ENCODE assay signal across 32 cellular contexts in the genomic region with DNA sequence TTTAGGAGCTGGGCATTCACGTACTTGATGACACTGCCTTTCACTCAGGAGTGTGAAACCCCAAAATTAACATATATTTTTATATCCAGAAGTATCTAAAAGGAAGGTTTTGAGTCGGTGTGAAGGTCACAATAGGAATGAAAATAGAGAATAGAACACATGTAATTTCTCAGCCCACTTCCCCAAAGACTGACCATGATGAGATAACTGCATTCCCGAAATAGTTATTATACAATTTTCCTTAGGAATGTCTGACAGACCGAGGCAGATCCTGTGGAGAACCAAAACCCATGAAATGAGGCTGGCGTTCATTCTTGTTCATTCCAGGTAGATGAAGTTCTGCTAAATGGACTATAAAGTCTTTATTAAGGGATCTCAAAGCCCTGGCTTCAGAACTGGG. TPM values are rescaled to one million over a fixed set of nuclear protein-coding genes. Genes with fewer than 3 reads are reported as not detected.
A peak's percentile ranks its signal among the peaks of the same experiment; 100 is the strongest.
DNase-seq lines count a peak whose midpoint lies in the region; ATAC-seq, FAIRE-seq and TF ChIP-seq lines count a peak whose summit lies in the region.
"Had no signal": no experiment of that assay in that cellular context is flagged by ENCODE, and none has a peak within 500 bp of the region (broad histone marks: within the 10 kb centered on the region; RNA-seq: fewer than 3 reads in every experiment).

No MANE protein-coding gene starts in this region.

- TF ChIP-seq CTCF in astrocyte (IDR thresholded peaks at IDR 0.05; ENCODE audit: insufficient read depth, low read depth, low read length) (no peak), fibroblast of villous mesenchyme (IDR thresholded peaks at IDR 0.05; ENCODE audit: insufficient read depth, low read depth, low read length) (no peak), nephron progenitor cell (IDR thresholded peaks at IDR 0.05) (no peak), A673 (conservative IDR thresholded peaks at IDR 0.05; ENCODE audit: low read depth, low read length) (no peak)

- POLR2A ChIA-PET in A673 (lab: Charles Lee; ENCODE audit: low non-redundant PET), result no interaction called here

- H3K4me3 Mint-ChIP-seq in astrocyte (ENCODE audit: unreplicated experiment) (peak overlapping the region; percentile 71), nephron progenitor cell (no peak overlapping the region)
- H3K4me3 Mint-ChIP-seq: activated T-cell treated with anti-CD3 and anti-CD28 coated beads, Interleukin-2, amount 50 U/mL, for 4 hours; nephron had no signal

- H2AFZ ChIP-seq in astrocyte (ENCODE audit: low read depth, low read length), result no peak overlapping the region
- H2AFZ ChIP-seq: PC-9 had no signal

- peak overlapping the region; percentile 39 for H3K9ac ChIP-seq in astrocyte (ENCODE audit: low read length)

- CTCF ChIA-PET in A673 (lab: Charles Lee), result no interaction called here

- ATAC-seq in HG03097 (IDR thresholded peaks at IDR 0.05; ENCODE audit: low FRiP score, unreplicated experiment) (no peak), GM18502 (IDR thresholded peaks at IDR 0.05; ENCODE audit: poor library complexity, unreplicated experiment) (no peak)
- ATAC-seq: activated T-cell treated with anti-CD3 and anti-CD28 coated beads, Interleukin-2, amount 50 U/mL, for 4 hours; gastrocnemius medialis; left ventricle myocardium superior; right cardiac atrium had no signal

- H3K36me3 ChIP-seq in astrocyte (ENCODE audit: insufficient read depth, low read length) (peaks cover 55% of the 10 kb centered on the region), A673 (ENCODE audit: insufficient read depth, low read length, poor library complexity, severe bottlenecking) (peaks cover 90% of the 10 kb centered on the region)

- H3K27ac Mint-ChIP-seq in astrocyte (ENCODE audit: unreplicated experiment) (peak overlapping the region; percentile 98), nephron progenitor cell (peak overlapping the region; percentile 51)
- H3K27ac Mint-ChIP-seq: nephron had no signal

- peaks cover 14% of the 10 kb centered on the region for H3K4me1 ChIP-seq in astrocyte (ENCODE audit: insufficient read depth, low read length)
- H3K4me1 ChIP-seq in A673 (ENCODE audit: insufficient read depth, low read length, poor library complexity, severe bottlenecking), result no peaks in the 10 kb centered on the region
- H3K4me1 ChIP-seq: gastrocnemius medialis, transverse colon had no signal

- peaks cover 19% of the 10 kb centered on the region for H3K4me1 Mint-ChIP-seq in astrocyte (ENCODE audit: low read depth, unreplicated experiment)
- no peaks in the 10 kb centered on the region for H3K4me1 Mint-ChIP-seq in nephron progenitor cell

- H4K20me1 ChIP-seq in astrocyte (ENCODE audit: insufficient read depth, low read length), result peaks cover 47% of the 10 kb centered on the region

- H3K36me3 Mint-ChIP-seq in astrocyte (ENCODE audit: low read depth, unreplicated experiment), result peaks cover 34% of the 10 kb centered on the region
- H3K36me3 Mint-ChIP-seq in nephron progenitor cell (ENCODE audit: low read depth), result peaks cover 68% of the 10 kb centered on the region

- H3K9me3 ChIP-seq in astrocyte (ENCODE audit: insufficient read depth, low read depth, low read length) (peaks cover 14% of the 10 kb centered on the region), A673 (ENCODE audit: low read depth, low read length, poor library complexity, severe bottlenecking) (peaks cover 2% of the 10 kb centered on the region)
- H3K9me3 ChIP-seq: gastrocnemius medialis, transverse colon had no signal

- intact Hi-C loops in A673 (cut with micrococcal nuclease; ENCODE audit: unreplicated experiment), result no loop called here

- H3K27me3 ChIP-seq in astrocyte (ENCODE audit: insufficient read depth, low read length) (no peaks in the 10 kb centered on the region), A673 (replicated peaks; ENCODE audit: insufficient read depth, low read depth, low read length, poor library complexity) (no peaks in the 10 kb centered on the region)
- H3K27me3 ChIP-seq: adrenal gland, cardiac muscle cell, gastrocnemius medialis, spleen, transverse colon had no signal

- BruUV-seq in A673 (replicated peaks; lab: Mats Ljungman, UMichigan), result no TSS peak

- H3K9me3 Mint-ChIP-seq in astrocyte (ENCODE audit: unreplicated experiment) (no peaks in the 10 kb centered on the region), nephron progenitor cell (no peaks in the 10 kb centered on the region)
- H3K9me3 Mint-ChIP-seq: activated T-cell treated with anti-CD3 and anti-CD28 coated beads, Interleukin-2, amount 50 U/mL, for 4 hours; nephron had no signal

- H3K4me2 ChIP-seq in astrocyte (ENCODE audit: low read length), result peak overlapping the region; percentile 63
- H3K4me2 ChIP-seq: PC-9 had no signal

- no peak for FAIRE-seq in astrocyte (lab: Jason Lieb, UNC)
- FAIRE-seq: H1 had no signal

- H3K27ac ChIP-seq in astrocyte (ENCODE audit: low read depth, low read length) (peak overlapping the region; percentile 77), A673 (ENCODE audit: low read depth, low read length, poor library complexity, severe bottlenecking) (no peak overlapping the region)
- H3K27ac ChIP-seq: cardiac muscle cell, gastrocnemius medialis, PC-9, transverse colon, WERI-Rb-1 had no signal

- peaks cover 22% of the 10 kb centered on the region for H3K79me2 ChIP-seq in astrocyte (ENCODE audit: insufficient read depth, low read length)

- H3K27me3 Mint-ChIP-seq in astrocyte (ENCODE audit: low read depth, unreplicated experiment) (no peaks in the 10 kb centered on the region), nephron progenitor cell (ENCODE audit: low read depth, poor library complexity) (peaks cover 4% of the 10 kb centered on the region)

- DNase-seq in GM03348 (ENCODE audit: low spot score) (peak; percentile 43), astrocyte (ENCODE audit: low read depth) (peak; percentile 85), fibroblast of villous mesenchyme (ENCODE audit: low read depth) (peak; percentile 18), nephron progenitor cell (no peak), A673 (ENCODE audit: low spot score) (no peak)
- DNase-seq in activated effector memory CD4-positive, alpha-beta T cell treated with anti-CD3 and anti-CD28 coated beads, Interleukin-2, amount 50 U/mL, for 16 hours, result no peak
- DNase-seq: activated CD4-positive, alpha-beta T cell treated with anti-CD3 and anti-CD28 coated beads for 48 hours; activated naive CD4-positive, alpha-beta T cell treated with Interleukin-2 at 50 U/mL for 16 hours; activated T-cell treated with anti-CD3 and anti-CD28 coated beads, Interleukin-2, amount 50 U/mL, for 4 hours; C1 segment of cervical spinal cord; COR-L47; DMS79 treated with DMSO at 0.1 percent for 48 hours; gastrocnemius medialis; left ventricle myocardium superior; NCI-H1092 treated with DMSO at 0.1 percent for 48 hours; NCI-H187 treated with DMSO at 0.1 percent for 48 hours; NCI-H526; NK-92 treated with Interleukin-12 subunit alpha and Interleukin-12 subunit beta, amount 100 ng/mL, for 24 hours; PC-9; right cardiac atrium; Right ventricle myocardium superior; spleen; T1000; transverse colon; WERI-Rb-1 had no signal

- H3K4me3 ChIP-seq in astrocyte (ENCODE audit: insufficient read depth, low read depth, low read length), result no peak overlapping the region
- H3K4me3 ChIP-seq in fibroblast of villous mesenchyme (ENCODE audit: low read depth, low read length), result no peak overlapping the region
- no peak overlapping the region for H3K4me3 ChIP-seq in A673 (ENCODE audit: low read depth, low read length, poor library complexity, severe bottlenecking)
- H3K4me3 ChIP-seq: adrenal gland, cardiac muscle cell, gastrocnemius medialis, PC-9, spleen, transverse colon had no signal

RNA-seq across cellular contexts. Expression of gene NSFL1C, which starts 10.3 kb away (rescaled TPM):
- total RNA-seq in astrocyte, result 78.3 and 96.0 TPM in 2 replicates
- 22.0 and 24.5 TPM in 2 replicates for total RNA-seq in fibroblast of villous mesenchyme
- 148 and 158 TPM in 2 replicates for total RNA-seq in A673 (2021)

RNA-seq across cellular contexts. Expression of gene SIRPB2, which starts 34.9 kb away (rescaled TPM):
- total RNA-seq in astrocyte, result not detected in 2 replicates
- not detected in 2 replicates for total RNA-seq in fibroblast of villous mesenchyme
- total RNA-seq in A673 (2021), result 3.1 and 4.0 TPM in 2 replicates
- total RNA-seq: activated CD8-positive, alpha-beta memory T cell treated with anti-CD3 and anti-CD28 coated beads for 36 hours; activated T-cell treated with anti-CD3 and anti-CD28 coated beads, Interleukin-2, amount 50 U/mL, for 4 hours; cardiac muscle cell had no signal

Comparison
In these comparisons a context has a peak if more than half of its experiments do, and no peak if none do; other contexts are left out.
1. DNase-seq: peak in GM03348 (single experiment), astrocyte (single experiment) and fibroblast of villous mesenchyme (single experiment); none in nephron progenitor cell (single experiment), A673 (single experiment) and activated effector memory CD4-positive, alpha-beta T cell treated with anti-CD3 and anti-CD28 coated beads, Interleukin-2, amount 50 U/mL, for 16 hours (single experiment).